25 cellular contexts compared by ENCODE assay signal in the genomic region with DNA sequence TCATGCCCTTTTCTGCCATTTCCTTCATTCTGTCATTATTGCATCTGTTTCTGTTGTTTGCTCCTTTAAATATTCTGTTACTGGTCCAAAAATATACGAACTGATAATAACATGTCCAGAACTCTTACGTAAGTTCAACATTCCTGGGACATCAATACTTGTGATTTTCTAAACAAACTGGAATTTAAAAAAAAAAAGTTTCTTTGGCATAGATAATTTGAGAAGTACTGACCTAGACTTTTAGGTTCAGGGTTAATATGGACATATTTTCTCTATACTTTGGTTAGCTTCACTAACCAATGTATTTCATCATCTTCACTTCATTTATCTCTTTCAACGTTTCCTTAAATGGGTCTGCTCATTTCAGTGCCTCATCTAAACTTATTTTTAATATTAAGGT.
"Had no signal": no experiment of that assay in that cellular context is flagged by ENCODE, and none has a peak within 500 bp of the region (broad histone marks: within the 10 kb centered on the region; RNA-seq: fewer than 3 reads in every experiment).

No MANE protein-coding gene starts in this region.

- H3K27me3 ChIP-seq: ascending aorta, cardiac muscle cell, SJCRH30 had no signal

- DNase-seq: activated CD4-positive, alpha-beta T cell treated with anti-CD3 and anti-CD28 coated beads, Interleukin-2, amount 10 ng/mL, durations not matched to agents 24 days and 14 days; activated CD4-positive, alpha-beta T cell treated with anti-CD3 and anti-CD28 coated beads, Interleukin-2, amount 50 U/mL, for 4 hours; activated CD8-positive, alpha-beta T cell treated with anti-CD3 and anti-CD28 coated beads for 36 hours; activated effector memory CD4-positive, alpha-beta T cell treated with anti-CD3 and anti-CD28 coated beads, Interleukin-2, amount 50 U/mL, for 16 hours; activated naive CD4-positive, alpha-beta T cell; activated naive CD4-positive, alpha-beta T cell treated with anti-CD3 and anti-CD28 coated beads, Interleukin-2, amount 50 U/mL, for 16 hours; activated naive CD8-positive, alpha-beta T cell treated with anti-CD3 and anti-CD28 coated beads for 36 hours; activated T-cell treated with anti-CD3 and anti-CD28 coated beads, Interleukin-2, amount 50 U/mL, for 1 hour; activated T-cell treated with anti-CD3 and anti-CD28 coated beads, Interleukin-2, amount 50 U/mL, for 72 hours; amygdala; MV-4-11; NCI-H1092; NCI-H1436 treated with DMSO at 0.1 percent for 48 hours; NCI-H187; NCI-H2029 treated with DMSO at 0.1 percent for 48 hours; NCI-H345; NCI-H524 treated with DMSO at 0.1 percent for 48 hours; SHP77; SJCRH30 had no signal

- H3K4me1 ChIP-seq: ascending aorta, SJCRH30 had no signal

- H3K27me3 Mint-ChIP-seq: activated CD4-positive, alpha-beta T cell treated with anti-CD3 and anti-CD28 coated beads, Interleukin-2, amount 10 ng/mL, durations not matched to agents 24 days and 14 days; activated CD8-positive, alpha-beta T cell treated with anti-CD3 and anti-CD28 coated beads for 36 hours; activated naive CD8-positive, alpha-beta T cell treated with anti-CD3 and anti-CD28 coated beads for 36 hours; activated T-helper 17 cell treated with anti-CD3 and anti-CD28 coated beads, Interleukin-2, amount 50 U/mL, for 72 hours; central memory CD8-positive, alpha-beta T cell had no signal

- H3K9me3 Mint-ChIP-seq: activated CD4-positive, alpha-beta T cell treated with anti-CD3 and anti-CD28 coated beads, Interleukin-2, amount 10 ng/mL, durations not matched to agents 24 days and 14 days; activated T-helper 17 cell treated with anti-CD3 and anti-CD28 coated beads, Interleukin-2, amount 50 U/mL, for 72 hours; central memory CD8-positive, alpha-beta T cell had no signal

- H3K36me3 ChIP-seq: ascending aorta, cardiac muscle cell, SJCRH30 had no signal

- H3K4me3 Mint-ChIP-seq: activated CD4-positive, alpha-beta T cell treated with anti-CD3 and anti-CD28 coated beads, Interleukin-2, amount 10 ng/mL, durations not matched to agents 24 days and 14 days; activated CD8-positive, alpha-beta T cell treated with anti-CD3 and anti-CD28 coated beads for 36 hours; activated naive CD8-positive, alpha-beta T cell treated with anti-CD3 and anti-CD28 coated beads for 36 hours; activated T-cell treated with anti-CD3 and anti-CD28 coated beads, Interleukin-2, amount 50 U/mL, for 72 hours; activated T-helper 17 cell treated with anti-CD3 and anti-CD28 coated beads, Interleukin-2, amount 50 U/mL, for 72 hours; central memory CD8-positive, alpha-beta T cell had no signal

- H3K27ac Mint-ChIP-seq: activated CD4-positive, alpha-beta T cell treated with anti-CD3 and anti-CD28 coated beads, Interleukin-2, amount 10 ng/mL, durations not matched to agents 24 days and 14 days; activated CD8-positive, alpha-beta T cell treated with anti-CD3 and anti-CD28 coated beads for 36 hours; activated T-helper 17 cell treated with anti-CD3 and anti-CD28 coated beads, Interleukin-2, amount 50 U/mL, for 72 hours had no signal

- H3K4me3 ChIP-seq: ascending aorta, cardiac muscle cell, SJCRH30, SK-N-MC had no signal

- H3K4me1 Mint-ChIP-seq: activated CD4-positive, alpha-beta T cell treated with anti-CD3 and anti-CD28 coated beads, Interleukin-2, amount 10 ng/mL, durations not matched to agents 24 days and 14 days; activated T-helper 17 cell treated with anti-CD3 and anti-CD28 coated beads, Interleukin-2, amount 50 U/mL, for 72 hours had no signal

- H3K27ac ChIP-seq: ascending aorta, cardiac muscle cell, SJCRH30, SK-N-MC had no signal

- ATAC-seq: activated CD8-positive, alpha-beta T cell treated with anti-CD3 and anti-CD28 coated beads for 36 hours; activated T-cell treated with anti-CD3 and anti-CD28 coated beads, Interleukin-2, amount 50 U/mL, for 72 hours; activated T-helper 17 cell treated with anti-CD3 and anti-CD28 coated beads, Interleukin-2, amount 50 U/mL, for 72 hours; Panc1 had no signal

- H3K9me3 ChIP-seq: ascending aorta, SJCRH30 had no signal
